In the genomic region with DNA sequence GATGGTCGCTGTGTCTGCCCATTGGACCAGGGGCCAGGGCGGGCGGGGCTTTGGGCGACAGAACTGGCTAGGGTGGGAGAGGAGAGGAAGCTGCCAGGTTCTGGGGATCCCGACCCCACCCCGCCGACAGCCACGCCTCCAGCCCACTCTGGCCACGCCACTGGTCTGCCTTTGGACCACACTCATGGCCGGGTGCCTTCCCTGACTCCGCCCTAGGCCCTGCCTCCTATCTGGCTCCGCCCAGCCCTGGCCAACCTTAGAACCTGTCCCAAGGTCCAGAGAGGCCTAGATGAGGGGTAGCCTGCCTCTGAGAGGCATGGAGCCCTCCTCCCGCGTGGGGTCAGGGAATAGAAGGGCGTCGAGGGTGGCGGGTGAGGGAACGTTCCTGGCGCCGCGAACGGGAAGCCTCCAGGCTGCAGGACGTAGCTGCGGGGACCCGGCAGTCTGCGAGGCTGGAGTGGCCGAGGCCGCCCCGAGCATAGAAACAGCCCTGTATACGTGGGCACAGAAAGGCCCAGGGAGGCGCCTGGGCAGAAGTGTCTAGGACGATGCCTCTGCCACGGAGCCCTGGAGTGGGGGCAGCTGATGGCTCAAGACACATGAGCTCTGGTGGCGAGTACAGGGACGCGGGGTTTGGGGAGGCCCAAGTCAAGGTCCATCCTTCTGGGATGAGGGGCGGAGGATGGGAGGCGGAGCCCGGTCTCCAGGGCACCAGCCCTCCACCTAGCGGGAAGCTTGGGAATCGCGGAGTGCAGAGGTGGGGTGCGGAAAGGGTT, we compare ENCODE assay signal across 1 cellular context.
TF ChIP-seq lines count a peak whose summit lies in the region.

No MANE protein-coding gene starts in this region.

TF ChIP-seq in HepG2, 621 proteins besides CTCF, POLR2A, EP300 and RAD21 (continued from another document and continues in another):
- TF ChIP-seq RERE (CRISPR knock-in tag; IDR thresholded peaks at IDR 0.05; ENCODE audit: low read depth) (peak; percentile 10; the same call in 1 of the 2 replicates), KLF12 (CRISPR knock-in tag; IDR thresholded peaks at IDR 0.05; ENCODE audit: borderline replicate concordance) (peak; percentile 90; the same call in 1 of the 2 replicates), ZNF7 (CRISPR knock-in tag; IDR thresholded peaks at IDR 0.05) (no peak), HOMEZ (CRISPR knock-in tag; IDR thresholded peaks at IDR 0.05; ENCODE audit: low read depth) (peak; percentile 75; the same call in 1 of the 2 replicates), ZNF768 (CRISPR knock-in tag; IDR thresholded peaks at IDR 0.05) (peak; percentile 65), ZFP90 (CRISPR knock-in tag; IDR thresholded peaks at IDR 0.05; ENCODE audit: borderline replicate concordance) (peak; percentile 81; the same call in 1 of the 2 replicates), SPEN (CRISPR knock-in tag; IDR thresholded peaks at IDR 0.05; ENCODE audit: low read depth) (peak; percentile 80), ZNF780A (CRISPR knock-in tag; IDR thresholded peaks at IDR 0.05) (no peak), ZNF724P (CRISPR knock-in tag; IDR thresholded peaks at IDR 0.05; ENCODE audit: borderline replicate concordance) (no peak), DRAP1 (CRISPR knock-in tag; IDR thresholded peaks at IDR 0.05) (peak; percentile 91), KDM2A (CRISPR knock-in tag; IDR thresholded peaks at IDR 0.05; ENCODE audit: borderline replicate concordance, low read depth) (peak; percentile 86; the same call in 1 of the 2 replicates), ZBTB25 (CRISPR knock-in tag; IDR thresholded peaks at IDR 0.05) (no peak), ZSCAN22 (CRISPR knock-in tag; IDR thresholded peaks at IDR 0.05) (peak; percentile 52; the same call in 1 of the 2 replicates), YEATS2 (CRISPR knock-in tag; IDR thresholded peaks at IDR 0.05; ENCODE audit: borderline replicate concordance) (peak; percentile 46; the same call in 1 of the 2 replicates), HNRNPK (IDR thresholded peaks at IDR 0.05; ENCODE audit: low read depth, low read length, poor library complexity, severe bottlenecking) (peak; percentile 25), ZNF101 (CRISPR knock-in tag; IDR thresholded peaks at IDR 0.05; ENCODE audit: borderline replicate concordance, low read depth) (no peak), IKZF4 (CRISPR knock-in tag; IDR thresholded peaks at IDR 0.05; ENCODE audit: borderline replicate concordance, low read depth, not compliant biosample characterization) (peak; percentile 52), HNF4A (CRISPR knock-in tag; IDR thresholded peaks at IDR 0.05) (peak; percentile 96), ZNF552 (CRISPR knock-in tag; IDR thresholded peaks at IDR 0.05; ENCODE audit: borderline replicate concordance) (peak; percentile 73; the same call in 1 of the 2 replicates)
- TF ChIP-seq, protein P1, sequence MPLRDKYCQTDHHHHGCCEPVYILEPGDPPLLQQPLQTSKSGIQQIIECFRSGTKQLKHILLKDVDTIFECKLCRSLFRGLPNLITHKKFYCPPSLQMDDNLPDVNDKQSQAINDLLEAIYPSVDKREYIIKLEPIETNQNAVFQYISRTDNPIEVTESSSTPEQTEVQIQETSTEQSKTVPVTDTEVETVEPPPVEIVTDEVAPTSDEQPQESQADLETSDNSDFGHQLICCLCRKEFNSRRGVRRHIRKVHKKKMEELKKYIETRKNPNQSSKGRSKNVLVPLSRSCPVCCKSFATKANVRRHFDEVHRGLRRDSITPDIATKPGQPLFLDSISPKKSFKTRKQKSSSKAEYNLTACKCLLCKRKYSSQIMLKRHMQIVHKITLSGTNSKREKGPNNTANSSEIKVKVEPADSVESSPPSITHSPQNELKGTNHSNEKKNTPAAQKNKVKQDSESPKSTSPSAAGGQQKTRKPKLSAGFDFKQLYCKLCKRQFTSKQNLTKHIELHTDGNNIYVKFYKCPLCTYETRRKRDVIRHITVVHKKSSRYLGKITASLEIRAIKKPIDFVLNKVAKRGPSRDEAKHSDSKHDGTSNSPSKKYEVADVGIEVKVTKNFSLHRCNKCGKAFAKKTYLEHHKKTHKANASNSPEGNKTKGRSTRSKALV (CRISPR knock-in tag; IDR thresholded peaks at IDR 0.05): peak; percentile 88; the same call in 1 of the 2 replicates
- TF ChIP-seq, protein P2, sequence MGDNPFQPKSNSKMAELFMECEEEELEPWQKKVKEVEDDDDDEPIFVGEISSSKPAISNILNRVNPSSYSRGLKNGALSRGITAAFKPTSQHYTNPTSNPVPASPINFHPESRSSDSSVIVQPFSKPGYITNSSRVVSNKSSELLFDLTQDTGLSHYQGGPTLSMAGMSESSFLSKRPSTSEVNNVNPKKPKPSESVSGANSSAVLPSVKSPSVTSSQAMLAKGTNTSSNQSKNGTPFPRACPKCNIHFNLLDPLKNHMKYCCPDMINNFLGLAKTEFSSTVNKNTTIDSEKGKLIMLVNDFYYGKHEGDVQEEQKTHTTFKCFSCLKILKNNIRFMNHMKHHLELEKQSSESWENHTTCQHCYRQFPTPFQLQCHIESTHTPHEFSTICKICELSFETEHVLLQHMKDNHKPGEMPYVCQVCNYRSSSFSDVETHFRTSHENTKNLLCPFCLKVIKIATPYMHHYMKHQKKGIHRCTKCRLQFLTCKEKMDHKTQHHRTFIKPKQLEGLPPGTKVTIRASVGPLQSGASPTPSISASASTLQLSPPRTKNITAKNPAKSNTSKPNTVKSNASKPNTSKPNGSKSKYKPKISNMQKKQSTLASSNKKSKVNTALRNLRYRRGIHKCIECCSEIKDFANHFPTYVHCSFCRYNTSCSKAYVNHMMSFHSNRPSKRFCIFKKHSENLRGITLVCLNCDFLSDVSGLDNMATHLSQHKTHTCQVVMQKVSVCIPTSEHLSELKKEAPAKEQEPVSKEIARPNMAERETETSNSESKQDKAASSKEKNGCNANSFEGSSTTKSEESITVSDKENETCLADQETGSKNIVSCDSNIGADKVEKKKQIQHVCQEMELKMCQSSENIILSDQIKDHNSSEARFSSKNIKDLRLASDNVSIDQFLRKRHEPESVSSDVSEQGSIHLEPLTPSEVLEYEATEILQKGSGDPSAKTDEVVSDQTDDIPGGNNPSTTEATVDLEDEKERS (CRISPR knock-in tag; IDR thresholded peaks at IDR 0.05): peak; percentile 41; the same call in 1 of the 2 replicates
- TF ChIP-seq, protein P3, sequence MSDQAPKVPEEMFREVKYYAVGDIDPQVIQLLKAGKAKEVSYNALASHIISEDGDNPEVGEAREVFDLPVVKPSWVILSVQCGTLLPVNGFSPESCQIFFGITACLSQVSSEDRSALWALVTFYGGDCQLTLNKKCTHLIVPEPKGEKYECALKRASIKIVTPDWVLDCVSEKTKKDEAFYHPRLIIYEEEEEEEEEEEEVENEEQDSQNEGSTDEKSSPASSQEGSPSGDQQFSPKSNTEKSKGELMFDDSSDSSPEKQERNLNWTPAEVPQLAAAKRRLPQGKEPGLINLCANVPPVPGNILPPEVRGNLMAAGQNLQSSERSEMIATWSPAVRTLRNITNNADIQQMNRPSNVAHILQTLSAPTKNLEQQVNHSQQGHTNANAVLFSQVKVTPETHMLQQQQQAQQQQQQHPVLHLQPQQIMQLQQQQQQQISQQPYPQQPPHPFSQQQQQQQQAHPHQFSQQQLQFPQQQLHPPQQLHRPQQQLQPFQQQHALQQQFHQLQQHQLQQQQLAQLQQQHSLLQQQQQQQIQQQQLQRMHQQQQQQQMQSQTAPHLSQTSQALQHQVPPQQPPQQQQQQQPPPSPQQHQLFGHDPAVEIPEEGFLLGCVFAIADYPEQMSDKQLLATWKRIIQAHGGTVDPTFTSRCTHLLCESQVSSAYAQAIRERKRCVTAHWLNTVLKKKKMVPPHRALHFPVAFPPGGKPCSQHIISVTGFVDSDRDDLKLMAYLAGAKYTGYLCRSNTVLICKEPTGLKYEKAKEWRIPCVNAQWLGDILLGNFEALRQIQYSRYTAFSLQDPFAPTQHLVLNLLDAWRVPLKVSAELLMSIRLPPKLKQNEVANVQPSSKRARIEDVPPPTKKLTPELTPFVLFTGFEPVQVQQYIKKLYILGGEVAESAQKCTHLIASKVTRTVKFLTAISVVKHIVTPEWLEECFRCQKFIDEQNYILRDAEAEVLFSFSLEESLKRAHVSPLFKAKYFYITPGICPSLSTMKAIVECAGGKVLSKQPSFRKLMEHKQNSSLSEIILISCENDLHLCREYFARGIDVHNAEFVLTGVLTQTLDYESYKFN (CRISPR knock-in tag; conservative IDR thresholded peaks at IDR 0.05): peak; percentile 96
